29 cellular contexts compared by ENCODE assay signal in the genomic region with DNA sequence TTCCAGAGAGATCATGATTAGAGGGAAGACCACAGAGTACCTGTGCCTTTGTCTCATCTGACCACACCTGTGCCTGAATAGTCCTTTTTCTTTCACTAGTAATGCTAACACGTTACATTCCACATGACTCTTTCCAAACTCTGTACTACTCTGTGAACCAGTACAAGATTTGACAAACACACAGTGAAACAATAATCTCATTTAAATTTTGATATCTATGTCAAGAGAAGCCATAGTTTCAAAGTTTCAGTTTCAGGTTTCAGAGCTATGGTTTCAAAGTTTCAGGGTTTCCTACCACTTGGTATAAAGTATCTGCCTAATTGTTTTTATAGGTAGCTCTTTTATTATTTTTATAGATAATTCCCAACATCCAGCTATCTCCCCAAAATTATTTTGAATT.
DNase-seq lines count a peak whose midpoint lies in the region; ATAC-seq and TF ChIP-seq lines count a peak whose summit lies in the region.
"Had no signal": no experiment of that assay in that cellular context is flagged by ENCODE, and none has a peak within 500 bp of the region (broad histone marks: within the 10 kb centered on the region; RNA-seq: fewer than 3 reads in every experiment).

No MANE protein-coding gene starts in this region.

- no peak overlapping the region for H2AFZ ChIP-seq in PC-9

- H3K36me3 ChIP-seq in PC-9 (ENCODE audit: low read depth) = no peaks in the 10 kb centered on the region
- H3K36me3 ChIP-seq: BLaER1 treated with 17β-estradiol and CSF1 and Interleukin-3, amounts not matched to agents 10 nM and 100 nM; HAP-1; lower lobe of right lung; uterus had no signal

- no peak overlapping the region for H3K27ac Mint-ChIP-seq in T-helper 2 cell treated with Interferon-gamma antibody and Interleukin-4, amounts not matched to agents 5 μg/mL and 100 μg/mL, for 36 hours
- H3K27ac Mint-ChIP-seq: activated B cell treated with CpG ODN at 0.5 μM for 24 hours; naive thymus-derived CD8-positive, alpha-beta T cell; stimulated activated naive CD8-positive, alpha-beta T cell treated with anti-CD3 and anti-CD28 coated beads, Interleukin-15, Interleukin-2, amounts not matched to agents 100 ng/mL and 50 ng/mL, for 24 hours had no signal

- H3K9me3 ChIP-seq in PC-9 (ENCODE audit: insufficient read depth, low read depth) = no peaks in the 10 kb centered on the region
- H3K9me3 ChIP-seq: Caco-2, HAP-1, lower lobe of right lung, uterus had no signal

- H3F3A ChIP-seq in PC-9 (ENCODE audit: insufficient read depth, low read depth) = no peaks in the 10 kb centered on the region

- no peak overlapping the region for H3K4me2 ChIP-seq in PC-9
- H3K4me2 ChIP-seq: BLaER1 treated with 17β-estradiol and CSF1 and Interleukin-3, amounts not matched to agents 10 nM and 100 nM had no signal

- no peaks in the 10 kb centered on the region for H3K4me1 ChIP-seq in PC-9 (replicated peaks; ENCODE audit: insufficient read depth)
- H3K4me1 ChIP-seq: Caco-2, HAP-1, uterus had no signal

- CTCF ChIA-PET in PC-9 (lab: Charles Lee) = interaction anchor here (0.6 kb wide), 1 partner anchor 324 kb away, joined by 3 read pairs; no protein-coding TSS in a partner anchor

- BruUV-seq in PC-9 (replicated peaks; lab: Mats Ljungman, UMichigan) = no TSS peak

- no peaks in the 10 kb centered on the region for H3K27me3 ChIP-seq in PC-9 (ENCODE audit: insufficient read depth, low read depth)
- H3K27me3 ChIP-seq: BLaER1 treated with 17β-estradiol and CSF1 and Interleukin-3, amounts not matched to agents 10 nM and 100 nM; uterus had no signal

- peak overlapping the region; percentile 15 for H3K4me3 Mint-ChIP-seq in T-helper 2 cell treated with Interferon-gamma antibody and Interleukin-4, amounts not matched to agents 5 μg/mL and 100 μg/mL, for 36 hours
- H3K4me3 Mint-ChIP-seq: activated B cell treated with CpG ODN at 0.5 μM for 24 hours; effector memory CD8-positive, alpha-beta T cell; naive thymus-derived CD8-positive, alpha-beta T cell; stimulated activated naive CD8-positive, alpha-beta T cell treated with anti-CD3 and anti-CD28 coated beads, Interleukin-15, Interleukin-2, amounts not matched to agents 100 ng/mL and 50 ng/mL, for 24 hours had no signal

- H3K27ac ChIP-seq in PC-9 = no peak overlapping the region
- H3K27ac ChIP-seq: BLaER1 treated with 17β-estradiol and CSF1 and Interleukin-3, amounts not matched to agents 10 nM and 100 nM; lower lobe of right lung; uterus had no signal

- H3K36me3 Mint-ChIP-seq in T-helper 2 cell treated with Interferon-gamma antibody and Interleukin-4, amounts not matched to agents 5 μg/mL and 100 μg/mL, for 36 hours (ENCODE audit: low read depth) = peaks cover 6% of the 10 kb centered on the region
- H3K36me3 Mint-ChIP-seq: naive thymus-derived CD8-positive, alpha-beta T cell had no signal

- no peaks in the 10 kb centered on the region for H3K9me2 ChIP-seq in PC-9 (ENCODE audit: insufficient read depth)

- no peaks in the 10 kb centered on the region for H3K79me2 ChIP-seq in PC-9 (ENCODE audit: low read depth)

- TF ChIP-seq CTCF in GM13976 (IDR thresholded peaks at IDR 0.05; ENCODE audit: borderline replicate concordance, control extremely low read depth, extremely low read depth, insufficient read depth, missing control alignments) (no peak), PC-9 (conservative IDR thresholded peaks at IDR 0.05) (no peak)

- no peaks in the 10 kb centered on the region for H3K9me3 Mint-ChIP-seq in T-helper 2 cell treated with Interferon-gamma antibody and Interleukin-4, amounts not matched to agents 5 μg/mL and 100 μg/mL, for 36 hours
- H3K9me3 Mint-ChIP-seq: activated B cell treated with CpG ODN at 0.5 μM for 24 hours; effector memory CD8-positive, alpha-beta T cell; naive thymus-derived CD8-positive, alpha-beta T cell; stimulated activated naive CD8-positive, alpha-beta T cell treated with anti-CD3 and anti-CD28 coated beads, Interleukin-15, Interleukin-2, amounts not matched to agents 100 ng/mL and 50 ng/mL, for 24 hours had no signal

- no peaks in the 10 kb centered on the region for H3K27me3 Mint-ChIP-seq in T-helper 2 cell treated with Interferon-gamma antibody and Interleukin-4, amounts not matched to agents 5 μg/mL and 100 μg/mL, for 36 hours (ENCODE audit: low read depth)
- H3K27me3 Mint-ChIP-seq: activated B cell treated with CpG ODN at 0.5 μM for 24 hours; effector memory CD8-positive, alpha-beta T cell; naive thymus-derived CD8-positive, alpha-beta T cell; stimulated activated naive CD8-positive, alpha-beta T cell treated with anti-CD3 and anti-CD28 coated beads, Interleukin-15, Interleukin-2, amounts not matched to agents 100 ng/mL and 50 ng/mL, for 24 hours had no signal

- ATAC-seq in GM18858 (IDR thresholded peaks at IDR 0.05; ENCODE audit: unreplicated experiment) (peak; percentile 57), HG02870 (IDR thresholded peaks at IDR 0.05; ENCODE audit: unreplicated experiment) (peak; percentile 62), HG03457 (IDR thresholded peaks at IDR 0.05; ENCODE audit: unreplicated experiment) (no peak)
- ATAC-seq: effector memory CD8-positive, alpha-beta T cell; HepG2; lower lobe of right lung; naive thymus-derived CD8-positive, alpha-beta T cell had no signal

- no peak overlapping the region for H3K4me3 ChIP-seq in PC-9
- H3K4me3 ChIP-seq: BLaER1 treated with 17β-estradiol and CSF1 and Interleukin-3, amounts not matched to agents 10 nM and 100 nM; HAP-1; lower lobe of right lung; uterus had no signal

- H4K20me1 ChIP-seq in PC-9 (ENCODE audit: insufficient read depth) = no peaks in the 10 kb centered on the region
- H4K20me1 ChIP-seq: BLaER1 treated with 17β-estradiol and CSF1 and Interleukin-3, amounts not matched to agents 10 nM and 100 nM had no signal

- POLR2A ChIA-PET in PC-9 (lab: Charles Lee; ENCODE audit: unreplicated experiment) = no interaction called here

- DNase-seq in GM13976 (ENCODE audit: low spot score) = peak; percentile 20
- DNase-seq in T-helper 2 cell treated with Interferon-gamma antibody and Interleukin-4, amounts not matched to agents 5 μg/mL and 100 μg/mL, for 36 hours (ENCODE audit: low spot score) = no peak
- DNase-seq in PC-9 = no peak
- no peak for DNase-seq in NCI-H2196 treated with DMSO at 0.1 percent for 48 hours (lab: John Stamatoyannopoulos, UW; ENCODE audit: unreplicated experiment)
- no peak for DNase-seq in NCI-H187 treated with DMSO at 0.1 percent for 48 hours (lab: John Stamatoyannopoulos, UW)
- DNase-seq: activated B cell treated with CpG ODN at 0.5 μM for 24 hours; activated CD8-positive, alpha-beta memory T cell treated with anti-CD3 and anti-CD28 coated beads for 24 hours; activated gamma-delta T cell treated with Interleukin-2 at 50 U/mL for 16 hours; activated T-cell treated with anti-CD3 and anti-CD28 coated beads, Interleukin-2, amount 50 U/mL, for 1 hour; amygdala; Caco-2; cortex of kidney; effector memory CD8-positive, alpha-beta T cell; erythroblast; head of caudate nucleus; lower lobe of right lung; naive thymus-derived CD8-positive, alpha-beta T cell; NCI-H510A treated with DMSO at 0.1 percent for 48 hours; nucleus accumbens; SIG-M5; stimulated activated CD4-positive, alpha-beta T cell treated with anti-CD3 and anti-CD28 coated beads, Interleukin-15, amount 100 ng/mL, for 24 hours; uterus had no signal

- H3K4me1 Mint-ChIP-seq in T-helper 2 cell treated with Interferon-gamma antibody and Interleukin-4, amounts not matched to agents 5 μg/mL and 100 μg/mL, for 36 hours (ENCODE audit: low read depth) = peaks cover 23% of the 10 kb centered on the region

- in situ Hi-C loops in GM13976 (cut with MboI; ENCODE audit: low sequenced_read_pairs, unreplicated experiment) = no loop called here

- intact Hi-C loops in PC-9 (cut with micrococcal nuclease; ENCODE audit: unreplicated experiment) = no loop called here
